Comparison of ENCODE assay signal across 26 cellular contexts in the genomic region with DNA sequence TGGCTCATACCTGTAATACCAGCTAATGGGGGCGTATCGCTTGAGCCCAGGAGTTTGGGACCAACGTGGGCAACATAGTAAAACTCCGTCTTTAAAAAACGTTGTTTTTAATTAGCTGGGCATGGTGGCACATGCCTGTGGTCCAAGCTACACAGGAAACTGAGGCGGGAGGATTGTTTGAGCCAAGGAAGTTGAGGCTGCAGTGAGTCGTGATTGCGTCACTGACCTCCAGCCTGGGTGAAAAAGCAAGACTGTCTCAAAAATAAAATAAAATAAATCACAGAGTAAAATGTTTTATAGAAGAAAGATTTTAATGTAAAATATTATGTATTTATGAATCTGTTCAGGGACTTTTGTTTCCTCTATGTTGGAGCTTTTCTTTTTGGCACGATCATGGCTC. TPM values are rescaled to one million over a fixed set of nuclear protein-coding genes. Genes with fewer than 3 reads are reported as not detected.
DNase-seq lines count a peak whose midpoint lies in the region; TF ChIP-seq lines count a peak whose summit lies in the region.
"Had no signal": no experiment of that assay in that cellular context is flagged by ENCODE, and none has a peak within 500 bp of the region (broad histone marks: within the 10 kb centered on the region; RNA-seq: fewer than 3 reads in every experiment).

No MANE protein-coding gene starts in this region.

- no peak overlapping the region for H2AFZ ChIP-seq in neural progenitor cell (replicated peaks)

- no peaks in the 10 kb centered on the region for H3K4me1 ChIP-seq in neural progenitor cell
- H3K4me1 ChIP-seq: testis, vagina had no signal

- H3K27ac Mint-ChIP-seq in neural progenitor cell, result no peak overlapping the region
- H3K27ac Mint-ChIP-seq: activated CD8-positive, alpha-beta memory T cell treated with anti-CD3 and anti-CD28 coated beads, Interleukin-2, amount 10 ng/mL, durations not matched to agents 7 days and 5 days; activated naive CD8-positive, alpha-beta T cell; activated T-helper 1 cell treated with anti-CD3 and anti-CD28 coated beads, Interleukin-12 subunit alpha, Interleukin-12 subunit beta, Interleukin-2, Interleukin-4 antibody, amounts not matched to agents 30 ng/mL and 10 ng/mL and 1 ng/mL, durations not matched to agents 14 hours and 24 hours and 36 hours; CD14-positive monocyte; memory B cell; naive B cell; stimulated activated effector memory CD8-positive, alpha-beta T cell treated with anti-CD3 and anti-CD28 coated beads, Interleukin-12 subunit alpha, Interleukin-12 subunit beta, amount 100 ng/mL, for 72 hours had no signal

- no peaks in the 10 kb centered on the region for H3K4me1 Mint-ChIP-seq in neural progenitor cell
- H3K4me1 Mint-ChIP-seq: activated CD8-positive, alpha-beta memory T cell treated with anti-CD3 and anti-CD28 coated beads, Interleukin-2, amount 10 ng/mL, durations not matched to agents 7 days and 5 days; CD14-positive monocyte; memory B cell; naive B cell; stimulated activated effector memory CD8-positive, alpha-beta T cell treated with anti-CD3 and anti-CD28 coated beads, Interleukin-12 subunit alpha, Interleukin-12 subunit beta, amount 100 ng/mL, for 72 hours had no signal

- TF ChIP-seq CTCF in AG10803 (conservative IDR thresholded peaks at IDR 0.05; ENCODE audit: low read length) (no peak), fibroblast of the aortic adventitia (IDR thresholded peaks at IDR 0.05; ENCODE audit: insufficient read depth, low read length) (no peak), neural progenitor cell (IDR thresholded peaks at IDR 0.05) (no peak)

- H3K4me3 Mint-ChIP-seq in neural progenitor cell, result no peak overlapping the region
- H3K4me3 Mint-ChIP-seq: activated CD8-positive, alpha-beta memory T cell treated with anti-CD3 and anti-CD28 coated beads, Interleukin-2, amount 10 ng/mL, durations not matched to agents 7 days and 5 days; activated naive CD8-positive, alpha-beta T cell; activated T-helper 1 cell treated with anti-CD3 and anti-CD28 coated beads, Interleukin-12 subunit alpha, Interleukin-12 subunit beta, Interleukin-2, Interleukin-4 antibody, amounts not matched to agents 30 ng/mL and 10 ng/mL and 1 ng/mL, durations not matched to agents 14 hours and 24 hours and 36 hours; memory B cell; naive B cell; stimulated activated effector memory CD8-positive, alpha-beta T cell treated with anti-CD3 and anti-CD28 coated beads, Interleukin-12 subunit alpha, Interleukin-12 subunit beta, amount 100 ng/mL, for 72 hours had no signal

- no peaks in the 10 kb centered on the region for H3K27me3 Mint-ChIP-seq in neural progenitor cell (ENCODE audit: insufficient read depth, low read depth)
- H3K27me3 Mint-ChIP-seq: activated CD8-positive, alpha-beta memory T cell treated with anti-CD3 and anti-CD28 coated beads, Interleukin-2, amount 10 ng/mL, durations not matched to agents 7 days and 5 days; activated naive CD8-positive, alpha-beta T cell; naive B cell had no signal

- no peak overlapping the region for H3K9ac ChIP-seq in neural progenitor cell

- H3K9me3 ChIP-seq in neural progenitor cell (ENCODE audit: low read depth), result no peaks in the 10 kb centered on the region
- H3K9me3 ChIP-seq: testis, vagina had no signal

- H4K20me1 ChIP-seq in neural progenitor cell (ENCODE audit: low read depth), result no peaks in the 10 kb centered on the region

- no peak overlapping the region for H3K4me2 ChIP-seq in neural progenitor cell

- DNase-seq in AG10803 (ENCODE audit: low read depth) (peak; percentile 66), HK-2 (ENCODE audit: unreplicated experiment) (peak; percentile 9), amniotic epithelial cell (ENCODE audit: low read depth) (peak; percentile 28), fibroblast of the aortic adventitia (ENCODE audit: low read depth) (peak; percentile 38), neural progenitor cell (ENCODE audit: low spot score) (no peak), midbrain (lab: John Stamatoyannopoulos, UW) (no peak), T1000 (lab: John Stamatoyannopoulos, UW) (no peak), NCI-H1694 (lab: John Stamatoyannopoulos, UW) (no peak)
- DNase-seq: activated CD4-positive, alpha-beta T cell treated with anti-CD3 and anti-CD28 coated beads for 48 hours; activated CD8-positive, alpha-beta memory T cell treated with anti-CD3 and anti-CD28 coated beads, Interleukin-2, amount 10 ng/mL, durations not matched to agents 7 days and 5 days; brain microvascular endothelial cell; cortex of kidney; naive B cell; NCI-H1105 treated with DMSO at 0.1 percent for 48 hours; NCI-H524 treated with DMSO at 0.1 percent for 48 hours had no signal

- H3K27ac ChIP-seq in neural progenitor cell, result no peak overlapping the region
- H3K27ac ChIP-seq: brain microvascular endothelial cell, testis, vagina had no signal

- no peaks in the 10 kb centered on the region for H3K36me3 Mint-ChIP-seq in neural progenitor cell
- H3K36me3 Mint-ChIP-seq: activated CD8-positive, alpha-beta memory T cell treated with anti-CD3 and anti-CD28 coated beads, Interleukin-2, amount 10 ng/mL, durations not matched to agents 7 days and 5 days; activated naive CD8-positive, alpha-beta T cell; CD14-positive monocyte; memory B cell; naive B cell; stimulated activated effector memory CD8-positive, alpha-beta T cell treated with anti-CD3 and anti-CD28 coated beads, Interleukin-12 subunit alpha, Interleukin-12 subunit beta, amount 100 ng/mL, for 72 hours had no signal

- no peaks in the 10 kb centered on the region for H3K79me2 ChIP-seq in neural progenitor cell (ENCODE audit: low read depth)

- H3F3A ChIP-seq in neural progenitor cell (ENCODE audit: low read depth), result no peaks in the 10 kb centered on the region

- H3K36me3 ChIP-seq in neural progenitor cell, result no peaks in the 10 kb centered on the region
- H3K36me3 ChIP-seq: brain microvascular endothelial cell, vagina had no signal

- H3K27me3 ChIP-seq in neural progenitor cell, result no peaks in the 10 kb centered on the region
- H3K27me3 ChIP-seq: brain microvascular endothelial cell, testis, vagina had no signal

- H3K4me3 ChIP-seq in AG10803 (ENCODE audit: low read length), result no peak overlapping the region
- H3K4me3 ChIP-seq in fibroblast of the aortic adventitia (ENCODE audit: low read depth, low read length), result no peak overlapping the region
- no peak overlapping the region for H3K4me3 ChIP-seq in neural progenitor cell
- H3K4me3 ChIP-seq: vagina had no signal

- no peaks in the 10 kb centered on the region for H3K9me3 Mint-ChIP-seq in neural progenitor cell
- H3K9me3 Mint-ChIP-seq: activated T-helper 1 cell treated with anti-CD3 and anti-CD28 coated beads, Interleukin-12 subunit alpha, Interleukin-12 subunit beta, Interleukin-2, Interleukin-4 antibody, amounts not matched to agents 30 ng/mL and 10 ng/mL and 1 ng/mL, durations not matched to agents 14 hours and 24 hours and 36 hours; memory B cell; stimulated activated effector memory CD8-positive, alpha-beta T cell treated with anti-CD3 and anti-CD28 coated beads, Interleukin-12 subunit alpha, Interleukin-12 subunit beta, amount 100 ng/mL, for 72 hours had no signal

RNA-seq across cellular contexts. Expression of a gene that starts 15.3 kb away (rescaled TPM):
- total RNA-seq in fibroblast of the aortic adventitia (ENCODE audit: low replicate concordance) (not detected in 2 replicates), neural progenitor cell (ENCODE audit: low replicate concordance) (not detected in 2 replicates)
- total RNA-seq: A673; activated CD8-positive, alpha-beta memory T cell treated with anti-CD3 and anti-CD28 coated beads, Interleukin-2, amount 10 ng/mL, durations not matched to agents 7 days and 5 days; activated T-helper 1 cell treated with anti-CD3 and anti-CD28 coated beads, Interleukin-12 subunit alpha, Interleukin-12 subunit beta, Interleukin-2, Interleukin-4 antibody, amounts not matched to agents 30 ng/mL and 10 ng/mL and 1 ng/mL, durations not matched to agents 14 hours and 24 hours and 36 hours; G401; osteocyte; sciatic nerve; testis; vagina had no signal

Comparison
In these comparisons a context has a peak if more than half of its experiments do, and no peak if none do; other contexts are left out.
1. DNase-seq: peak in AG10803 (single experiment), HK-2 (single experiment), amniotic epithelial cell (single experiment) and fibroblast of the aortic adventitia (single experiment); none in neural progenitor cell (single experiment), midbrain (single experiment), T1000 (single experiment) and NCI-H1694 (single experiment).